ENCODE assay signal across 10 cellular contexts in the genomic region with DNA sequence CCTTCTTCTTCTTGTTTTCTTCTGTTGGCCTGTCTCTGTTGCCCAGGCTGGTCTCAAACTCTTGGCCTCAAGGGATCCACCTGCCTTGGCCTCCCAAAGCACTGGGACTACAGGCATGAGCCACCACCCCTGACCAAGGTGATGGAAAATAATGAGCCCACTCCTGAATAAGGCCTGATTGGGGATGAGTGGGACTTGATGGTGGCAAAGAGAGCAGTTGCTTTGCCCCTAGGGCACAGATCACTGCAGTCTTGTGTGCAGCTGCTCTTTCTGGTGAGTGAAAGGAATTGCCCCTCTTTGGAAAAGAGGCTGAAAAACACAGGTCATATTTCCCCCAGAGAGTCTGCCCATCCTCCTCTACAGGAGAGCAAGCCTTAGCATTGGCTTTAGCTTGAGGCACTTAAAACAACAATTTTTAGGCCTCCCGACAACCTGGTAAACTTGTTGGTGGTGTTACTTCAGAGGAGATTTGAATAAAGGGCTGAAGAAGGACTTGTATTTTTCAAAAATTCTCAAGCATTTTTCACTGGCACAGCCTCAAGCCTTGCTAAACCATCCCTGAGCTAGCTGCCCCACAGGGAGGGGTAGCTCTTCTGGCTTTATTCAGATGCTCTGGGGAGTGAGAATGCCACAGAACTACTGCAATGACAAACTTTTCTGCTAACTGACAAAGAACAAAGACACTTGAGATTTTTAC. TPM values are rescaled to one million over a fixed set of nuclear protein-coding genes. Genes with fewer than 3 reads are reported as not detected.
A peak's percentile ranks its signal among the peaks of the same experiment; 100 is the strongest.
DNase-seq lines count a peak whose midpoint lies in the region; ATAC-seq and TF ChIP-seq lines count a peak whose summit lies in the region.
"Had no signal": no experiment of that assay in that cellular context is flagged by ENCODE, and none has a peak within 500 bp of the region (broad histone marks: within the 10 kb centered on the region; RNA-seq: fewer than 3 reads in every experiment).

No MANE protein-coding gene starts in this region.

- H3K27ac Mint-ChIP-seq in neural crest cell (ENCODE audit: unreplicated experiment), result no peak overlapping the region

- no peaks in the 10 kb centered on the region for H3K36me3 ChIP-seq in DND-41 (ENCODE audit: insufficient read depth, low read length)

- no peaks in the 10 kb centered on the region for H3K79me2 ChIP-seq in DND-41 (ENCODE audit: insufficient read depth, low read length)

- no peaks in the 10 kb centered on the region for H4K20me1 ChIP-seq in DND-41 (ENCODE audit: insufficient read depth, low read length)

- H3K27me3 ChIP-seq in DND-41 (ENCODE audit: insufficient read depth, low read length, poor library complexity), result no peaks in the 10 kb centered on the region

- no peaks in the 10 kb centered on the region for H3K9me3 Mint-ChIP-seq in neural crest cell

- peaks cover 56% of the 10 kb centered on the region for H3K4me1 ChIP-seq in DND-41 (ENCODE audit: insufficient read depth, low read length)

- peaks cover 3% of the 10 kb centered on the region for H3K27me3 Mint-ChIP-seq in neural crest cell (ENCODE audit: low read depth)

- H3K4me3 ChIP-seq in DND-41 (ENCODE audit: low read depth in 1 of 2, low read length in 2 of 2), result no peak overlapping the region

- H3K4me2 ChIP-seq in DND-41 (ENCODE audit: insufficient read depth, low read length), result no peak overlapping the region

- H3K9ac ChIP-seq in DND-41 (ENCODE audit: low read depth, low read length), result peak overlapping the region; percentile 3; the same call in 1 of the 2 replicates

- ATAC-seq in DND-41 (ENCODE audit: insufficient read depth, low read depth) (no peak), GM21526 (IDR thresholded peaks at IDR 0.05; ENCODE audit: low FRiP score, unreplicated experiment) (no peak), HG02610 (IDR thresholded peaks at IDR 0.05; ENCODE audit: unreplicated experiment) (no peak), left ventricle myocardium superior (no peak)

- H3K27ac ChIP-seq in DND-41 (ENCODE audit: low read length), result peak overlapping the region; percentile 82

- no peaks in the 10 kb centered on the region for H3K9me3 ChIP-seq in DND-41 (ENCODE audit: insufficient read depth, low read length, severe bottlenecking)

- intact Hi-C loops in left ventricle myocardium superior (cut with micrococcal nuclease), result no loop called here

- DNase-seq in DND-41, result no peak
- DNase-seq in M059J (ENCODE audit: low read depth), result peak; percentile 83
- DNase-seq in amniotic epithelial cell (ENCODE audit: low read depth), result peak; percentile 81
- DNase-seq in neural crest cell (ENCODE audit: low read depth, low spot score), result no peak
- no peak for DNase-seq in retina
- DNase-seq in left ventricle myocardium superior, result no peak
- DNase-seq: activated CD4-positive, CD25-positive, alpha-beta regulatory T cell had no signal

- TF ChIP-seq CTCF in DND-41 (IDR thresholded peaks at IDR 0.05; ENCODE audit: borderline replicate concordance, extremely low read depth, low read length, poor library complexity, severe bottlenecking) (no peak), neural crest cell (conservative IDR thresholded peaks at IDR 0.05) (no peak)

- peak overlapping the region; percentile 22 for H3K4me3 Mint-ChIP-seq in neural crest cell

- H3K4me1 Mint-ChIP-seq in neural crest cell, result peaks cover 30% of the 10 kb centered on the region

- H2AFZ ChIP-seq in DND-41 (ENCODE audit: low read depth, low read length), result no peak overlapping the region

- no peaks in the 10 kb centered on the region for H3K36me3 Mint-ChIP-seq in neural crest cell (ENCODE audit: low read depth)

RNA-seq across cellular contexts. Expression of a gene that starts 6.1 kb away (rescaled TPM):
- total RNA-seq in M059J (2014; rRNA removed; shearing (Covaris generic)), result 4.2 and 15.1 TPM in 2 replicates
- total RNA-seq in neural crest cell (18.0 and 22.7 TPM in 2 replicates), left ventricle myocardium superior (2.2 TPM)

RNA-seq across cellular contexts. Expression of a gene that starts 30.0 kb away (rescaled TPM):
- total RNA-seq in M059J (2014; rRNA removed; shearing (Covaris generic)), result not detected in 2 replicates
- total RNA-seq in neural crest cell (not detected in 2 replicates), left ventricle myocardium superior (not detected)
- total RNA-seq: glomerular endothelial cell had no signal

RNA-seq across cellular contexts. Expression of a gene that starts 43.5 kb away (rescaled TPM):
- 91.2 and 127 TPM in 2 replicates for total RNA-seq in M059J (2014; rRNA removed; shearing (Covaris generic))
- total RNA-seq in neural crest cell (156 TPM in 2 replicates), left ventricle myocardium superior (35.7 TPM)

RNA-seq across cellular contexts. Expression of a gene that starts 44.5 kb away (rescaled TPM):
- total RNA-seq in M059J (2014; rRNA removed; shearing (Covaris generic)), result not detected in 2 replicates
- not detected in 2 replicates for total RNA-seq in neural crest cell
- not detected for total RNA-seq in left ventricle myocardium superior
- total RNA-seq: glomerular endothelial cell had no signal

RNA-seq across cellular contexts. Expression of a gene that starts 51.1 kb away (rescaled TPM):
- 3.2 and 9.4 TPM in 2 replicates for total RNA-seq in M059J (2014; rRNA removed; shearing (Covaris generic))
- total RNA-seq in neural crest cell (0.20 and 0.54 TPM in 2 replicates), left ventricle myocardium superior (86.7 TPM)

Comparison
In these comparisons a context has a peak if more than half of its experiments do, and no peak if none do; other contexts are left out.
1. DNase-seq: peak in M059J (single experiment) and amniotic epithelial cell (single experiment); none in DND-41 (single experiment), neural crest cell (single experiment), retina (single experiment) and left ventricle myocardium superior (single experiment).